1 cellular context compared by ENCODE assay signal in genomic region chr1:41689139-41689538, GRCh38.
TF ChIP-seq lines count a peak whose summit lies in the region.

No MANE protein-coding gene starts in this region.

TF ChIP-seq in HepG2, 621 proteins besides CTCF, POLR2A, EP300 and RAD21 (continued from another document):
- TF ChIP-seq AFF4 (CRISPR knock-in tag; IDR thresholded peaks at IDR 0.05) (no peak), YEATS4 (CRISPR knock-in tag; IDR thresholded peaks at IDR 0.05; ENCODE audit: borderline replicate concordance) (no peak), HNRNPK (IDR thresholded peaks at IDR 0.05; ENCODE audit: low read depth, low read length, poor library complexity, severe bottlenecking) (no peak), GTF3A (CRISPR knock-in tag; conservative IDR thresholded peaks at IDR 0.05) (no peak), NFE2L1 (CRISPR knock-in tag; IDR thresholded peaks at IDR 0.05; ENCODE audit: borderline replicate concordance) (no peak), FLYWCH1 (CRISPR knock-in tag; IDR thresholded peaks at IDR 0.05) (no peak), KLF11 (CRISPR knock-in tag; IDR thresholded peaks at IDR 0.05) (no peak), SMARCE1 (IDR thresholded peaks at IDR 0.05; ENCODE audit: borderline replicate concordance) (no peak), ZGPAT (CRISPR knock-in tag; IDR thresholded peaks at IDR 0.05) (no peak)
